Comparison of ENCODE assay signal across 8 cellular contexts in genomic region chr12:76470028-76470939, GRCh38.
DNase-seq lines count a peak whose midpoint lies in the region; ATAC-seq and TF ChIP-seq lines count a peak whose summit lies in the region.

No MANE protein-coding gene starts in this region.

- POLR2A ChIA-PET in IMR-90 (lab: Charles Lee; ENCODE audit: unreplicated experiment): interaction anchor here (0.5 to 0.6 kb wide), 2 partner anchors 92 to 209 kb away, joined by 3 read pairs; no protein-coding TSS in a partner anchor
- POLR2A ChIA-PET in naive thymus-derived CD4-positive, alpha-beta T cell (lab: Charles Lee): no interaction called here

- H4K91ac ChIP-seq in IMR-90 (ENCODE audit: insufficient read depth, low read depth, low read length): peak overlapping the region; percentile 3; the same call in 1 of the 2 replicates

- H2AK9ac ChIP-seq in IMR-90 (replicated peaks; ENCODE audit: low read depth, low read length, poor library complexity): no peak overlapping the region

- H2AFZ ChIP-seq in IMR-90 (replicated peaks; ENCODE audit: low read length, poor library complexity) (no peak overlapping the region), mammary epithelial cell (ENCODE audit: low read depth, low read length) (no peak overlapping the region), GM23338 (no peak overlapping the region)

- H4K5ac ChIP-seq in IMR-90 (ENCODE audit: low read depth, low read length): no peak overlapping the region; the same call in 1 of the 2 replicates

- H3K27me3 Mint-ChIP-seq in naive thymus-derived CD4-positive, alpha-beta T cell: no peaks in the 10 kb centered on the region
- no peaks in the 10 kb centered on the region for H3K27me3 Mint-ChIP-seq in GM23338 (ENCODE audit: insufficient read depth, low read depth, poor library complexity)

- H2BK5ac ChIP-seq in IMR-90 (ENCODE audit: low read depth, low read length, poor library complexity, severe bottlenecking): peak overlapping the region; percentile 81

- H3K4me2 ChIP-seq in IMR-90 (ENCODE audit: low read depth, low read length) (peak overlapping the region; percentile 69; the same call in 1 of the 2 replicates), mammary epithelial cell (ENCODE audit: insufficient read depth, low read depth, low read length) (peak overlapping the region; percentile 53), GM23338 (no peak overlapping the region)

- peak overlapping the region in 1 of 2 experiments; percentile 51; a peak in 1 of 4 replicates for H4K8ac ChIP-seq in IMR-90 (ENCODE audit: low read depth in 2 of 2, low read length in 2 of 2)

- peak overlapping the region; percentile 34; the same call in 1 of the 2 replicates for H3K4ac ChIP-seq in IMR-90 (ENCODE audit: low read depth, low read length)

- H4K20me1 ChIP-seq in IMR-90 (ENCODE audit: insufficient read depth, low read length): peaks cover 7% of the 10 kb centered on the region; the same call in 1 of the 2 replicates
- H4K20me1 ChIP-seq in mammary epithelial cell (ENCODE audit: insufficient read depth, low read length): no peaks in the 10 kb centered on the region
- H4K20me1 ChIP-seq in GM23338 (replicated peaks; ENCODE audit: insufficient read depth): peaks cover 6% of the 10 kb centered on the region; the same call in 1 of the 2 replicates

- H3K9me1 ChIP-seq in IMR-90 (ENCODE audit: insufficient read depth, low read length): peaks cover 4% of the 10 kb centered on the region

- H2BK15ac ChIP-seq in IMR-90 (ENCODE audit: low read depth, low read length): peak overlapping the region; percentile 5; the same call in 1 of the 3 replicates

- H3K4me1 ChIP-seq in IMR-90 (ENCODE audit: control insufficient read depth, insufficient read depth, low read length) (peaks cover 3% of the 10 kb centered on the region; the same call in 1 of the 2 replicates), mammary epithelial cell (ENCODE audit: insufficient read depth, low read length) (peaks cover 17% of the 10 kb centered on the region), GM23338 (ENCODE audit: insufficient read depth) (peaks cover 13% of the 10 kb centered on the region)
- H3K4me1 ChIP-seq in naive thymus-derived CD4-positive, alpha-beta T cell (ENCODE audit: control insufficient read depth in 2 of 2, insufficient read depth in 2 of 2, low read length in 2 of 2): peaks cover 0 to 5% of the 10 kb centered on the region in 2 donors

- H3K23ac ChIP-seq in IMR-90 (ENCODE audit: low read depth, low read length): peak overlapping the region; percentile 31; the same call in 1 of the 2 replicates

- H3K27ac ChIP-seq in IMR-90 (ENCODE audit: insufficient read depth, low read length): no peak overlapping the region
- no peak overlapping the region for H3K27ac ChIP-seq in mammary epithelial cell (ENCODE audit: insufficient read depth, low read depth, low read length)
- no peak overlapping the region for H3K27ac ChIP-seq in naive thymus-derived CD4-positive, alpha-beta T cell (ENCODE audit: low read depth, low read length)
- H3K27ac ChIP-seq in GM23338 (ENCODE audit: low read depth): no peak overlapping the region

- DNase-seq in GM04504 (ENCODE audit: low read depth) (peak; percentile 48), IMR-90 (peak; percentile 93), mammary epithelial cell (peak; percentile 79), NCI-H2227 treated with DMSO at 0.1 percent for 48 hours (lab: John Stamatoyannopoulos, UW) (no peak), GM23338 (ENCODE audit: low spot score) (no peak), NCI-H1092 treated with DMSO at 0.1 percent for 48 hours (lab: John Stamatoyannopoulos, UW) (no peak)
- no peak for DNase-seq in naive thymus-derived CD4-positive, alpha-beta T cell

- H3K14ac ChIP-seq in IMR-90 (replicated peaks; ENCODE audit: low read depth, low read length): peak overlapping the region; percentile 24; the same call in 1 of the 2 replicates

- peaks cover 0 to 17% (median 12%) of the 10 kb centered on the region in 7 donors for H3K4me1 Mint-ChIP-seq in naive thymus-derived CD4-positive, alpha-beta T cell
- peaks cover 6% of the 10 kb centered on the region for H3K4me1 Mint-ChIP-seq in GM23338

- no CpG with 5 or more reads among the region's 7 CpGs for WGBS in IMR-90 (ENCODE audit: extremely low coverage in 2 of 2, insufficient read length in 1 of 2), 2 experiments
- WGBS in mammary epithelial cell (ENCODE audit: low coverage, missing lambda C conversion rate): 81% methylated on average over 7 of the region's 7 CpGs

- no peaks in the 10 kb centered on the region; the same call in 1 of the 2 replicates for H3K9me2 ChIP-seq in GM23338 (ENCODE audit: insufficient read depth)

- H3K4me3 ChIP-seq in IMR-90 (ENCODE audit: insufficient read depth, low read depth, low read length): no peak overlapping the region
- no peak overlapping the region for H3K4me3 ChIP-seq in mammary epithelial cell (replicated peaks in 1 of 3; ENCODE audit: insufficient read depth in 1 of 3, low read depth in 2 of 3, low read length in 3 of 3)
- H3K4me3 ChIP-seq in naive thymus-derived CD4-positive, alpha-beta T cell (ENCODE audit: low read length): no peak overlapping the region
- H3K4me3 ChIP-seq in GM23338: no peak overlapping the region

- intact Hi-C loops in IMR-90 (cut with micrococcal nuclease): loop anchor here (5.0 kb wide), 1 partner anchor 87 kb away; the partner anchor contains the start of gene OSBPL8
- intact Hi-C loops in mammary epithelial cell (cut with micrococcal nuclease): no loop called here
- intact Hi-C loops in naive thymus-derived CD4-positive, alpha-beta T cell (cut with micrococcal nuclease): no loop called here

- ATAC-seq in GM21619 (IDR thresholded peaks at IDR 0.05; ENCODE audit: unreplicated experiment) (peak; percentile 92), IMR-90 (ENCODE audit: low read depth) (peak; percentile 99), GM23338 (no peak)
- ATAC-seq in naive thymus-derived CD4-positive, alpha-beta T cell: peak; percentile 69

- H3K27me3 ChIP-seq in IMR-90 (ENCODE audit: control insufficient read depth, insufficient read depth, low read length) (no peaks in the 10 kb centered on the region), mammary epithelial cell (ENCODE audit: insufficient read depth, low read length) (no peaks in the 10 kb centered on the region), GM23338 (ENCODE audit: insufficient read depth) (no peaks in the 10 kb centered on the region)
- H3K27me3 ChIP-seq in naive thymus-derived CD4-positive, alpha-beta T cell (ENCODE audit: control insufficient read depth in 2 of 2, insufficient read depth in 2 of 2, low read length in 2 of 2): no peaks in the 10 kb centered on the region

- no peak for TF ChIP-seq CTCF in IMR-90 (conservative IDR thresholded peaks at IDR 0.05; ENCODE audit: low read depth, low read length)
- no peak for TF ChIP-seq CTCF in mammary epithelial cell (conservative IDR thresholded peaks at IDR 0.05 in 1 of 2, IDR thresholded peaks at IDR 0.05 in 1 of 2; ENCODE audit: extremely low read depth in 1 of 2, insufficient read depth in 1 of 2, low read depth in 1 of 2, low read length in 2 of 2)
- TF ChIP-seq CTCF in GM23338 (conservative IDR thresholded peaks at IDR 0.05; ENCODE audit: low read depth in 2 of 2): no peak

- H3F3A ChIP-seq in GM23338 (replicated peaks; ENCODE audit: low read depth): no peaks in the 10 kb centered on the region

- H3K9ac ChIP-seq in IMR-90 (ENCODE audit: low read depth, low read length) (no peak overlapping the region), mammary epithelial cell (ENCODE audit: insufficient read depth, low read length) (no peak overlapping the region)

- H3K56ac ChIP-seq in IMR-90 (ENCODE audit: extremely low read depth, insufficient read depth, low read length): no peak overlapping the region

- peaks cover 17 to 51% of the 10 kb centered on the region in 2 experiments for H3K79me1 ChIP-seq in IMR-90 (ENCODE audit: low read depth in 1 of 2, low read length in 2 of 2)

- H3K36me3 ChIP-seq in IMR-90 (ENCODE audit: control insufficient read depth, insufficient read depth, low read length): no peaks in the 10 kb centered on the region
- H3K36me3 ChIP-seq in mammary epithelial cell (ENCODE audit: insufficient read depth, low read length): no peaks in the 10 kb centered on the region
- no peaks in the 10 kb centered on the region for H3K36me3 ChIP-seq in naive thymus-derived CD4-positive, alpha-beta T cell (ENCODE audit: control insufficient read depth in 2 of 3, insufficient read depth in 3 of 3, low read length in 3 of 3)
- no peaks in the 10 kb centered on the region for H3K36me3 ChIP-seq in GM23338 (ENCODE audit: insufficient read depth)

- TF ChIP-seq POLR2A in IMR-90 (IDR thresholded peaks at IDR 0.05; ENCODE audit: low read depth, low read length): no peak

- TF ChIP-seq RAD21 in IMR-90 (IDR thresholded peaks at IDR 0.05; ENCODE audit: low read length): no peak

- H2AK5ac ChIP-seq in IMR-90 (ENCODE audit: low read depth, low read length): no peak overlapping the region

- H3K79me2 ChIP-seq in mammary epithelial cell (ENCODE audit: insufficient read depth, low read length) (peaks cover 46% of the 10 kb centered on the region), GM23338 (replicated peaks; ENCODE audit: insufficient read depth) (peaks cover 45% of the 10 kb centered on the region)

- peaks cover 0 to 9% (median 4%) of the 10 kb centered on the region in 5 donors for H3K36me3 Mint-ChIP-seq in naive thymus-derived CD4-positive, alpha-beta T cell
- H3K36me3 Mint-ChIP-seq in GM23338 (ENCODE audit: low read depth): 0 out of 3 replicates have a peak, but pooled peaks cover 4% of the 10 kb centered on the region

- peak overlapping the region; percentile 55; the same call in 1 of the 2 replicates for H3K18ac ChIP-seq in IMR-90 (ENCODE audit: low read depth, low read length)

- no peaks in the 10 kb centered on the region for H3K9me3 ChIP-seq in IMR-90 (ENCODE audit: control insufficient read depth, insufficient read depth, low read length)
- no peaks in the 10 kb centered on the region for H3K9me3 ChIP-seq in mammary epithelial cell (replicated peaks; ENCODE audit: insufficient read depth, low read length)
- no peaks in the 10 kb centered on the region for H3K9me3 ChIP-seq in naive thymus-derived CD4-positive, alpha-beta T cell (ENCODE audit: control insufficient read depth in 2 of 3, low read length in 3 of 3)

- no peaks in the 10 kb centered on the region for H3K9me3 Mint-ChIP-seq in naive thymus-derived CD4-positive, alpha-beta T cell
- 0 out of 3 replicates have a peak, but pooled peaks cover 4% of the 10 kb centered on the region for H3K9me3 Mint-ChIP-seq in GM23338

- peak overlapping the region; percentile 54 for H2BK20ac ChIP-seq in IMR-90 (ENCODE audit: low read depth, low read length)

- H3K27ac Mint-ChIP-seq in naive thymus-derived CD4-positive, alpha-beta T cell: no peak overlapping the region
- H3K27ac Mint-ChIP-seq in GM23338: no peak overlapping the region

- CTCF ChIA-PET in IMR-90 (lab: Yijun Ruan, JAX) (interaction anchor here (0.5 to 0.7 kb wide), 3 partner anchors 15 to 1276 kb away, joined by 3 read pairs; no protein-coding TSS in a partner anchor), mammary epithelial cell (lab: Charles Lee; ENCODE audit: low non-redundant PET) (interaction anchor here (0.7 kb wide), 1 partner anchor 430 kb away, joined by 3 read pairs; no protein-coding TSS in a partner anchor)
- CTCF ChIA-PET in naive thymus-derived CD4-positive, alpha-beta T cell (lab: Charles Lee): no interaction called here

- dilution Hi-C loops in IMR-90 (cut with HindIII; ENCODE audit: low sequenced_read_pairs, unreplicated experiment) (no loop called here), mammary epithelial cell (cut with HindIII; ENCODE audit: low sequenced_read_pairs) (no loop called here)

- BruUV-seq in IMR-90 (replicated peaks; lab: Mats Ljungman, UMichigan): no TSS peak
- BruUV-seq in mammary epithelial cell (replicated peaks; lab: Mats Ljungman, UMichigan): no TSS peak

- in situ Hi-C loops in IMR-90 (cut with MboI; ENCODE audit: low sequenced_read_pairs) (loop anchor here (25.0 kb wide), 2 partner anchors 408 to 933 kb away; no protein-coding TSS in a partner anchor), mammary epithelial cell (cut with MboI; ENCODE audit: low sequenced_read_pairs in 2 of 2) (loop anchor here in 1 of 2 donors (25.0 kb wide), 1 partner anchor 408 kb away; no protein-coding TSS in a partner anchor)

- peak overlapping the region; percentile 63 for H2BK120ac ChIP-seq in IMR-90 (ENCODE audit: low read depth, low read length)

- H3K4me3 Mint-ChIP-seq in naive thymus-derived CD4-positive, alpha-beta T cell: no peak overlapping the region
- H3K4me3 Mint-ChIP-seq in GM23338: no peak overlapping the region

Comparison
In these comparisons a context has a peak if more than half of its experiments do, and no peak if none do; other contexts are left out.
1. DNase-seq: peak in GM04504 (single experiment), IMR-90 (single experiment) and mammary epithelial cell (single experiment); none in naive thymus-derived CD4-positive, alpha-beta T cell (0 of 9), NCI-H2227 treated with DMSO at 0.1 percent for 48 hours (single experiment), GM23338 (single experiment) and NCI-H1092 treated with DMSO at 0.1 percent for 48 hours (single experiment).